26 cellular contexts compared by ENCODE assay signal in the genomic region with DNA sequence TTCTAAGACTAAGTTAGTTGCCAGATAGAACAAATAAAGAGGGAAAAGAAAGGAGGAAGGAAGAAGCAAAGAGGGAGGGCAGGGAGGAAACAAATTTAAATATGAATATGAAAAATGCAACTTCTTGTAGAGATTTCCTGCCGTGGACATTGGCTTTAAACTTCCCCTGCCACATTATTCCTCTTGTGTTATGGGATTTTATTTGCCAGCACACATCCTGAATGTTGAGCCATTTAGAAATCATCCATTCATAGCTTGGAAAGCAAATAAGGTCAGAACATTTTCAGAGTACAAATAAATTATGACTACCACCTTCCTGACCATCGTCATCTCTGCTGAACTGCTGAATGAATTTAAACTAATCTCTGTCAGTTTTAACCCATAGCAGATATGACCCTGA.
DNase-seq lines count a peak whose midpoint lies in the region; ATAC-seq, FAIRE-seq and TF ChIP-seq lines count a peak whose summit lies in the region.
"Had no signal": no experiment of that assay in that cellular context is flagged by ENCODE, and none has a peak within 500 bp of the region (broad histone marks: within the 10 kb centered on the region; RNA-seq: fewer than 3 reads in every experiment).

No MANE protein-coding gene starts in this region.

- peaks cover 1% of the 10 kb centered on the region; the same call in 1 of the 2 replicates for H3K27me3 Mint-ChIP-seq in HFFc6 (ENCODE audit: insufficient read depth)
- no peaks in the 10 kb centered on the region for H3K27me3 Mint-ChIP-seq in WTC11 (ENCODE audit: low read depth)
- H3K27me3 Mint-ChIP-seq in progenitor cell of endocrine pancreas = no peaks in the 10 kb centered on the region
- H3K27me3 Mint-ChIP-seq: CD4-positive, CD25-positive, alpha-beta regulatory T cell; IgD-negative memory B cell had no signal

- H3K4me3 Mint-ChIP-seq in HFFc6 (peak overlapping the region; percentile 69), WTC11 (no peak overlapping the region), progenitor cell of endocrine pancreas (ENCODE audit: low read depth) (no peak overlapping the region)
- H3K4me3 Mint-ChIP-seq: CD4-positive, CD25-positive, alpha-beta regulatory T cell; IgD-negative memory B cell had no signal

- H3K79me2 ChIP-seq in hepatocyte = no peaks in the 10 kb centered on the region

- peak overlapping the region; percentile 35 for H3K4me2 ChIP-seq in hepatocyte
- H3K4me2 ChIP-seq: BLaER1, KMS-11 had no signal

- H3K4me1 ChIP-seq in hepatocyte (ENCODE audit: insufficient read depth) = no peaks in the 10 kb centered on the region
- H3K4me1 ChIP-seq: BLaER1 had no signal

- DNase-seq in HFFc6 = no peak
- DNase-seq in WTC11 (ENCODE audit: low spot score) = no peak
- no peak for DNase-seq in hepatocyte (ENCODE audit: low spot score)
- DNase-seq in progenitor cell of endocrine pancreas (ENCODE audit: low spot score, unreplicated experiment) = no peak
- no peak for DNase-seq in H4 (ENCODE audit: low spot score)
- no peak for DNase-seq in RCC 7860 (ENCODE audit: low spot score)
- DNase-seq: CD4-positive, CD25-positive, alpha-beta regulatory T cell; DMS153; GOT3; HCEC 1CT; NCI-H1048; NCI-H1436; NCI-H187; NCI-H2081 treated with DMSO at 0.1 percent for 48 hours; NCI-H2171; NCI-H226; NCI-H510A; NCI-H69; SHP77 treated with DMSO at 0.1 percent for 48 hours had no signal

- no peaks in the 10 kb centered on the region for H3K36me3 ChIP-seq in hepatocyte (replicated peaks; ENCODE audit: insufficient read depth, low read depth)
- H3K36me3 ChIP-seq: BLaER1 had no signal

- no peaks in the 10 kb centered on the region for H3K9me3 ChIP-seq in hepatocyte (ENCODE audit: low read depth)
- H3K9me3 ChIP-seq: BLaER1 had no signal

- no peaks in the 10 kb centered on the region for H3K9me2 ChIP-seq in hepatocyte (replicated peaks; ENCODE audit: insufficient read depth)

- H3K4me3 ChIP-seq in hepatocyte = no peak overlapping the region
- H3K4me3 ChIP-seq: BLaER1 had no signal

- H3K27ac ChIP-seq in hepatocyte = no peak overlapping the region
- H3K27ac ChIP-seq: BLaER1, KMS-11 had no signal

- no peak overlapping the region for H2AFZ ChIP-seq in hepatocyte

- H3K4me1 Mint-ChIP-seq in HFFc6 (ENCODE audit: low read depth) = peaks cover 39% of the 10 kb centered on the region
- peaks cover 21% of the 10 kb centered on the region for H3K4me1 Mint-ChIP-seq in WTC11
- H3K4me1 Mint-ChIP-seq in progenitor cell of endocrine pancreas (ENCODE audit: low read depth) = peaks cover 9% of the 10 kb centered on the region
- H3K4me1 Mint-ChIP-seq: CD4-positive, CD25-positive, alpha-beta regulatory T cell had no signal

- no peak for TF ChIP-seq CTCF in HFFc6 (IDR thresholded peaks at IDR 0.05)
- TF ChIP-seq CTCF in WTC11 (IDR thresholded peaks at IDR 0.05) = no peak
- TF ChIP-seq CTCF in hepatocyte (IDR thresholded peaks at IDR 0.05; ENCODE audit: poor library complexity) = no peak
- no peak for TF ChIP-seq CTCF in progenitor cell of endocrine pancreas (IDR thresholded peaks at IDR 0.05; ENCODE audit: unreplicated experiment)

- H3K27me3 ChIP-seq in hepatocyte = no peaks in the 10 kb centered on the region
- H3K27me3 ChIP-seq: BLaER1 had no signal

- H3K36me3 Mint-ChIP-seq in HFFc6 (ENCODE audit: low read depth) (no peaks in the 10 kb centered on the region; the same call in 1 of the 2 replicates), WTC11 (no peaks in the 10 kb centered on the region), progenitor cell of endocrine pancreas (ENCODE audit: insufficient read depth) (no peaks in the 10 kb centered on the region)
- H3K36me3 Mint-ChIP-seq: CD4-positive, CD25-positive, alpha-beta regulatory T cell; IgD-negative memory B cell had no signal

- no peak for FAIRE-seq in RCC 7860 (lab: Jason Lieb, UNC)
- FAIRE-seq: G401.6 had no signal

- 58% methylated on average over 2 of the region's 2 CpGs for WGBS in hepatocyte (ENCODE audit: low lambda C conversion rate, missing lambda C conversion rate)

- no peaks in the 10 kb centered on the region for H3K9me3 Mint-ChIP-seq in HFFc6
- H3K9me3 Mint-ChIP-seq in WTC11 = peaks cover 4% of the 10 kb centered on the region
- H3K9me3 Mint-ChIP-seq in progenitor cell of endocrine pancreas (ENCODE audit: low read depth) = peaks cover 1% of the 10 kb centered on the region

- H4K20me1 ChIP-seq in hepatocyte (ENCODE audit: insufficient read depth, poor library complexity, severe bottlenecking) = no peaks in the 10 kb centered on the region
- H4K20me1 ChIP-seq: BLaER1 had no signal

- POLR2A ChIA-PET in WTC11 (lab: Charles Lee) = no interaction called here

- ATAC-seq in WTC11 (no peak), HG02840 (IDR thresholded peaks at IDR 0.05; ENCODE audit: low FRiP score, unreplicated experiment) (no peak), SK-N-SH treated with all-trans-retinoic acid at 6 μM for 48 hours (no peak)
- ATAC-seq: Panc1 had no signal

- CTCF ChIA-PET in WTC11 (lab: Charles Lee) = no interaction called here

- H3K27ac Mint-ChIP-seq in HFFc6 (peak overlapping the region; percentile 57; the same call in 1 of the 2 replicates), WTC11 (peak overlapping the region; percentile 49; the same call in 1 of the 2 replicates), progenitor cell of endocrine pancreas (peak overlapping the region; percentile 51)
- H3K27ac Mint-ChIP-seq: CD4-positive, CD25-positive, alpha-beta regulatory T cell; IgD-negative memory B cell had no signal

TF ChIP-seq in WTC11, 78 proteins besides CTCF, POLR2A, EP300 and RAD21:
- no peak for TF ChIP-seq ZNF121 (CRISPR knock-in tag; IDR thresholded peaks at IDR 0.05)
- TF ChIP-seq ETV6 (CRISPR knock-in tag; IDR thresholded peaks at IDR 0.05) = peak; percentile 62; the same call in 1 of the 2 replicates
- TF ChIP-seq USF2 (CRISPR knock-in tag; IDR thresholded peaks at IDR 0.05) = no peak

TF ChIP-seq in SK-N-SH treated with all-trans-retinoic acid at 6 μM for 48 hours, 23 proteins besides CTCF, POLR2A, EP300 and RAD21:
- TF ChIP-seq ZFP30 (CRISPR knock-in tag; IDR thresholded peaks at IDR 0.05) (no peak), SNAI2 (CRISPR knock-in tag; IDR thresholded peaks at IDR 0.05) (no peak), BACH2 (CRISPR knock-in tag; IDR thresholded peaks at IDR 0.05; ENCODE audit: borderline replicate concordance) (no peak), ZNF8 (CRISPR knock-in tag; IDR thresholded peaks at IDR 0.05) (no peak), PPARA (CRISPR knock-in tag; IDR thresholded peaks at IDR 0.05; ENCODE audit: borderline replicate concordance) (no peak), ZNF565 (CRISPR knock-in tag; conservative IDR thresholded peaks at IDR 0.05; ENCODE audit: low read depth) (no peak), ZFP3 (CRISPR knock-in tag; IDR thresholded peaks at IDR 0.05) (no peak), GLIS3 (CRISPR knock-in tag; IDR thresholded peaks at IDR 0.05) (no peak), ZNF70 (CRISPR knock-in tag; IDR thresholded peaks at IDR 0.05) (no peak), RARB (CRISPR knock-in tag; IDR thresholded peaks at IDR 0.05) (no peak), TCF4 (CRISPR knock-in tag; IDR thresholded peaks at IDR 0.05; ENCODE audit: borderline replicate concordance) (no peak), ISL1 (CRISPR knock-in tag; IDR thresholded peaks at IDR 0.05) (no peak), ARNTL (CRISPR knock-in tag; IDR thresholded peaks at IDR 0.05; ENCODE audit: borderline replicate concordance, low read depth) (no peak), CREB5 (CRISPR knock-in tag; IDR thresholded peaks at IDR 0.05; ENCODE audit: low read depth) (no peak), POU6F1 (CRISPR knock-in tag; IDR thresholded peaks at IDR 0.05; ENCODE audit: borderline replicate concordance, low read depth) (no peak)
TF ChIP-seq in SK-N-SH treated with all-trans-retinoic acid at 6 μM for 48 hours: peak in this region for 0.
